Comparison of ENCODE assay signal across 8 cellular contexts in the genomic region with DNA sequence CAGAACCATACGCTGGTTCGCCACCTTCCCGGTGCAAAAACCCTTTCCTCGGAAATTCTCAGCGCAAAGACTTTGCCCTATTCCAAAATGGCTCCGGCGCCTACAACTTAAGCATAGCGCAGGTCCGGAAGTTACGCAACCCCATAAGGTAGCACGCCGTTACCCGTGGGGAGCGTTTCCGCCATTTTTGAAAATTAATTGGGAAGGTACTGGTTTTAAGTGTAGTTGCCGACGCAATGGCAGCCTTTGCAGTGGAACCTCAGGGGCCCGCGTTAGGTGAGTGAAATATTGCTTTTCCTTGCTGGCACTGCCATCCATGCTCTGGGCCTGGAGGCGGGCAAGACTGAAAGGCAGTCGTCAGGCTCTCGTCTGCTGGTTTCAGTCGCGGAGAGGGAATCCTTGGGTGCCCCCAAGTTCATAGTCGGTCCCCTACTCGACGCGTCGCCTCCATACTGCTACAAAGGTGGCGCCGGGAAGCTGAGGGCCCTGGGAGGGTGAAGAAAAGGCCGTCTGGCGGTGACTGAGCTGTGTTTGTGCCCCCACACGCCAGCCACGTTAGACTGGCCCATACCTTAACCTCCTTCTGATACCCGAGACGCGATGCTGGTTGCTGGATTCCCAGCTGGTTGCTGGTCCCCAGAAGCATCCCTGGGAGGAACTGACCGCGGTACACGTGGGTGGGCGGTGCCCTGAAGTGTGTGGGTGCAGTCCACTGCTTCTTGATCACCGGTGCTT. TPM values are rescaled to one million over a fixed set of nuclear protein-coding genes. Genes with fewer than 3 reads are reported as not detected.
A peak's percentile ranks its signal among the peaks of the same experiment; 100 is the strongest.
DNase-seq lines count a peak whose midpoint lies in the region; ATAC-seq and TF ChIP-seq lines count a peak whose summit lies in the region.

A gene with protein sequence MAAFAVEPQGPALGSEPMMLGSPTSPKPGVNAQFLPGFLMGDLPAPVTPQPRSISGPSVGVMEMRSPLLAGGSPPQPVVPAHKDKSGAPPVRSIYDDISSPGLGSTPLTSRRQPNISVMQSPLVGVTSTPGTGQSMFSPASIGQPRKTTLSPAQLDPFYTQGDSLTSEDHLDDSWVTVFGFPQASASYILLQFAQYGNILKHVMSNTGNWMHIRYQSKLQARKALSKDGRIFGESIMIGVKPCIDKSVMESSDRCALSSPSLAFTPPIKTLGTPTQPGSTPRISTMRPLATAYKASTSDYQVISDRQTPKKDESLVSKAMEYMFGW (plus strand): TSS at position 222 of the 735 bp plus-strand sequence. CDS start 15 bp downstream, at position 237.

- TF ChIP-seq CTCF in omental fat pad (IDR thresholded peaks at IDR 0.05) (no peak), thoracic aorta (IDR thresholded peaks at IDR 0.05) (no peak)

- ATAC-seq in HG02610 (IDR thresholded peaks at IDR 0.05; ENCODE audit: unreplicated experiment) (peak; percentile 86), omental fat pad (ENCODE audit: low FRiP score) (peak; percentile 96), thoracic aorta (ENCODE audit: insufficient number of reproducible peaks, low FRiP score, low read depth) (peak; percentile 94)
- peak; percentile 93 to 95 for ATAC-seq in activated naive CD4-positive, alpha-beta T cell treated with anti-CD3 and anti-CD28 coated beads, Interleukin-2, amount 50 U/mL, for 72 hours

- no peaks in the 10 kb centered on the region for H3K9me3 Mint-ChIP-seq in activated naive CD4-positive, alpha-beta T cell treated with anti-CD3 and anti-CD28 coated beads, Interleukin-2, amount 50 U/mL, for 72 hours

- peaks cover 15 to 19% of the 10 kb centered on the region in 2 donors for H3K36me3 Mint-ChIP-seq in activated naive CD4-positive, alpha-beta T cell treated with anti-CD3 and anti-CD28 coated beads, Interleukin-2, amount 50 U/mL, for 72 hours

- peaks cover 9 to 15% of the 10 kb centered on the region in 2 donors for H3K4me1 ChIP-seq in thoracic aorta (ENCODE audit: control insufficient read depth in 1 of 2, low read depth in 2 of 2)

- DNase-seq in NCI-H1092 treated with DMSO at 0.1 percent for 48 hours (lab: John Stamatoyannopoulos, UW), result peak; percentile 90
- DNase-seq in SKM-1 (lab: John Stamatoyannopoulos, UW; ENCODE audit: unreplicated experiment), result peak; percentile 73
- peak; percentile 81 to 88 for DNase-seq in activated naive CD4-positive, alpha-beta T cell treated with anti-CD3 and anti-CD28 coated beads, Interleukin-2, amount 50 U/mL, for 72 hours (ENCODE audit: low spot score in 2 of 2)
- DNase-seq in glomerular visceral epithelial cell (ENCODE audit: extremely low spot score), result peak; percentile 94
- DNase-seq in omental fat pad (ENCODE audit: low spot score), result peak; percentile 91
- peak; percentile 47 for DNase-seq in thoracic aorta (ENCODE audit: low spot score)

- peak within 1 kb of the TSS; percentile 57 for H3K4me3 ChIP-seq in GM08714 (ENCODE audit: low read length)
- H3K4me3 ChIP-seq in thoracic aorta, result peak within 1 kb of the TSS; percentile 88

- H3K27ac ChIP-seq in thoracic aorta, result peak within 1 kb of the TSS; percentile 69 to 75

- H3K27me3 ChIP-seq in thoracic aorta (replicated peaks; ENCODE audit: insufficient read depth), result no peaks in the 10 kb centered on the region

- no peaks in the 10 kb centered on the region for H3K9me3 ChIP-seq in thoracic aorta

- H3K27ac Mint-ChIP-seq in activated naive CD4-positive, alpha-beta T cell treated with anti-CD3 and anti-CD28 coated beads, Interleukin-2, amount 50 U/mL, for 72 hours, result peak within 1 kb of the TSS; percentile 96 to 97

- H3K36me3 ChIP-seq in thoracic aorta, result no peaks in the 10 kb centered on the region

RNA-seq across cellular contexts. Expression of the gene that starts here (rescaled TPM):
- 10 to 100 TPM; 28.7 to 35.0 TPM for total RNA-seq in activated naive CD4-positive, alpha-beta T cell treated with anti-CD3 and anti-CD28 coated beads, Interleukin-2, amount 50 U/mL, for 72 hours
- 10 to 100 TPM; 10.5 to 18.4 (median 13.7) TPM for total RNA-seq in omental fat pad
- 10 to 100 TPM; 15.5 to 29.6 TPM for total RNA-seq in thoracic aorta

Comparison
In these comparisons a context has a peak if more than half of its experiments do, and no peak if none do; other contexts are left out.
1. Peak in every context shown above with its lines: DNase-seq, ATAC-seq, H3K4me3 ChIP-seq and H3K27ac ChIP-seq.